19 cellular contexts compared by ENCODE assay signal in genomic region chr15:77592768-77593167, GRCh38. TPM values are rescaled to one million over a fixed set of nuclear protein-coding genes. Genes with fewer than 3 reads are reported as not detected.
DNase-seq lines count a peak whose midpoint lies in the region; ATAC-seq, FAIRE-seq and TF ChIP-seq lines count a peak whose summit lies in the region.
"Had no signal": no experiment of that assay in that cellular context is flagged by ENCODE, and none has a peak within 500 bp of the region (broad histone marks: within the 10 kb centered on the region; RNA-seq: fewer than 3 reads in every experiment).

No MANE protein-coding gene starts in this region.

- no peaks in the 10 kb centered on the region for H3K9me2 ChIP-seq in GM23338 (ENCODE audit: insufficient read depth)
- no peaks in the 10 kb centered on the region for H3K9me2 ChIP-seq in HCT116 (ENCODE audit: insufficient read depth)

- H3K36me3 Mint-ChIP-seq in GM23338 (ENCODE audit: low read depth): no peaks in the 10 kb centered on the region
- H3K36me3 Mint-ChIP-seq: CD14-positive monocyte; CD4-positive, alpha-beta memory T cell had no signal

- H3K79me2 ChIP-seq in GM23338 (replicated peaks; ENCODE audit: insufficient read depth) (no peaks in the 10 kb centered on the region), HCT116 (ENCODE audit: insufficient read depth, low read length) (no peaks in the 10 kb centered on the region), K562 (ENCODE audit: control insufficient read depth, insufficient read depth, low read length) (no peaks in the 10 kb centered on the region)

- H4K20me1 ChIP-seq in GM23338 (replicated peaks; ENCODE audit: insufficient read depth) (no peaks in the 10 kb centered on the region), HCT116 (ENCODE audit: insufficient read depth) (no peaks in the 10 kb centered on the region), K562 (replicated peaks; ENCODE audit: control insufficient read depth, insufficient read depth, low read length) (no peaks in the 10 kb centered on the region)
- H4K20me1 ChIP-seq: BLaER1 had no signal

- H3K4me3 ChIP-seq in GM23338: no peak overlapping the region
- H3K4me3 ChIP-seq in HCT116 (replicated peaks in 1 of 2; ENCODE audit: low read depth in 1 of 2, low read length in 2 of 2): no peak overlapping the region
- no peak overlapping the region for H3K4me3 ChIP-seq in K562
- H3K4me3 ChIP-seq: BLaER1, GM23248 had no signal

- peaks cover 18% of the 10 kb centered on the region for H3K27me3 Mint-ChIP-seq in GM23338 (ENCODE audit: insufficient read depth, low read depth, poor library complexity)

- H3K27me3 ChIP-seq in GM23338 (ENCODE audit: insufficient read depth) (no peaks in the 10 kb centered on the region), HCT116 (ENCODE audit: insufficient read depth, low read length) (no peaks in the 10 kb centered on the region), K562 (ENCODE audit: control insufficient read depth in 2 of 2, insufficient read depth in 2 of 2, low read length in 2 of 2) (peaks cover 20 to 25% of the 10 kb centered on the region in 2 experiments; a peak in 3 of 5 replicates)
- H3K27me3 ChIP-seq: BLaER1 had no signal

- peak; percentile 52 for FAIRE-seq in K562 (lab: Jason Lieb, UNC)
- FAIRE-seq: A204.1, GM12892, GM18507 had no signal

- H3K4me2 ChIP-seq in GM23338: no peak overlapping the region
- H3K4me2 ChIP-seq in HCT116 (ENCODE audit: low read length): no peak overlapping the region
- H3K4me2 ChIP-seq in K562 (ENCODE audit: insufficient read depth, low read length): no peak overlapping the region
- H3K4me2 ChIP-seq: BLaER1 had no signal

- no peak overlapping the region for H3K27ac ChIP-seq in GM23338 (ENCODE audit: low read depth)
- H3K27ac ChIP-seq in HCT116 (ENCODE audit: low read depth, low read length): no peak overlapping the region
- no peak overlapping the region for H3K27ac ChIP-seq in K562 (ENCODE audit: extremely low read depth, low read depth, low read length)
- H3K27ac ChIP-seq: BLaER1, GM23248 had no signal

- peaks cover 20% of the 10 kb centered on the region for H3K4me1 Mint-ChIP-seq in GM23338
- H3K4me1 Mint-ChIP-seq: CD14-positive monocyte; CD4-positive, alpha-beta memory T cell had no signal

- H2AFZ ChIP-seq in GM23338: no peak overlapping the region
- H2AFZ ChIP-seq in HCT116 (ENCODE audit: low read depth, low read length, poor library complexity, severe bottlenecking): no peak overlapping the region
- peak overlapping the region; percentile 62; the same call in 1 of the 2 replicates for H2AFZ ChIP-seq in K562 (ENCODE audit: low read depth, low read length)
- H2AFZ ChIP-seq: GM23248 had no signal

- TF ChIP-seq CTCF in GM23338 (conservative IDR thresholded peaks at IDR 0.05; ENCODE audit: low read depth in 2 of 2) (no peak), HCT116 (IDR thresholded peaks at IDR 0.05 in 2 of 3, conservative IDR thresholded peaks at IDR 0.05 in 1 of 3; ENCODE audit: borderline replicate concordance in 1 of 3, insufficient read depth in 1 of 3, low read depth in 2 of 3, low read length in 2 of 3) (no peak), K562 (IDR thresholded peaks at IDR 0.05 in 2 of 3, conservative IDR thresholded peaks at IDR 0.05 in 1 of 3; ENCODE audit: insufficient read depth in 2 of 3, low read depth in 1 of 3, low read length in 3 of 3) (no peak)

- WGBS in K562 (ENCODE audit: insufficient coverage, low coverage, missing lambda C conversion rate): 15% methylated on average over 3 of the region's 3 CpGs

- TF ChIP-seq RAD21 in HCT116 (IDR thresholded peaks at IDR 0.05; ENCODE audit: low read depth) (no peak), K562 (CRISPR knock-in tag; conservative IDR thresholded peaks at IDR 0.05 in 1 of 2, IDR thresholded peaks at IDR 0.05 in 1 of 2) (no peak)

- H3K4me3 Mint-ChIP-seq in GM23338: no peak overlapping the region
- H3K4me3 Mint-ChIP-seq: CD14-positive monocyte; CD4-positive, alpha-beta memory T cell had no signal

- TF ChIP-seq EP300 in K562 (IDR thresholded peaks at IDR 0.05; ENCODE audit: low read length): no peak

- TF ChIP-seq POLR2A in HCT116 (IDR thresholded peaks at IDR 0.05; ENCODE audit: borderline replicate concordance, extremely low read depth, insufficient read depth, insufficient read length) (no peak), K562 (conservative IDR thresholded peaks at IDR 0.05) (no peak)

- RAD21 ChIA-PET in HCT116 (lab: Charles Lee; ENCODE audit: low non-redundant PET in 1 of 2, low total read pairs in 2 of 2, uncharacterized antibody in 2 of 2, unreplicated experiment in 2 of 2): no interaction called here

- CTCF ChIA-PET in HCT116 (lab: Charles Lee): interaction anchor here (0.9 kb wide), 1 partner anchor 25 kb away, joined by 3 read pairs; no protein-coding TSS in a partner anchor
- CTCF ChIA-PET in K562 (lab: Yijun Ruan, JAX; ENCODE audit: low intra/inter-chr PET ratio): no interaction called here

- POLR2A ChIA-PET in HCT116 (lab: Charles Lee) (no interaction called here), K562 (lab: Yijun Ruan, JAX) (no interaction called here)

- H3K9me3 ChIP-seq in HCT116 (ENCODE audit: control insufficient read depth in 1 of 2, insufficient read depth in 1 of 2, low read depth in 1 of 2, low read length in 2 of 2) (no peaks in the 10 kb centered on the region), K562 (replicated peaks; ENCODE audit: control insufficient read depth, insufficient read depth, low read depth, low read length) (no peaks in the 10 kb centered on the region)
- H3K9me3 ChIP-seq: BLaER1 had no signal

- no peak for DNase-seq in GM23338 (ENCODE audit: low spot score)
- no peak for DNase-seq in HCT116 (ENCODE audit: low read depth, low spot score)
- peak in 2 of 4 experiments; percentile 37 to 40 for DNase-seq in K562 (ENCODE audit: extremely low read depth in 1 of 4, low spot score in 3 of 4)
- no peak for DNase-seq in AML-193 (lab: John Stamatoyannopoulos, UW)
- DNase-seq: CD4-positive, alpha-beta memory T cell; DMS153; DMS79; GDM1; GM23248; H7; Karpas-422; KBM-7 had no signal

- in situ Hi-C loops in K562 (cut with MboI): no loop called here

- H3F3A ChIP-seq in GM23338 (replicated peaks; ENCODE audit: low read depth): no peaks in the 10 kb centered on the region

- H3K9ac ChIP-seq in HCT116 (ENCODE audit: low read length) (no peak overlapping the region), K562 (ENCODE audit: insufficient read depth in 1 of 2, low read depth in 2 of 2, low read length in 2 of 2) (no peak overlapping the region)
- H3K9ac ChIP-seq: BLaER1, GM23248 had no signal

- H3K36me3 ChIP-seq in GM23338 (ENCODE audit: insufficient read depth): no peaks in the 10 kb centered on the region
- no peaks in the 10 kb centered on the region for H3K36me3 ChIP-seq in HCT116 (ENCODE audit: control insufficient read depth in 1 of 2, insufficient read depth in 2 of 2, low read length in 2 of 2)
- no peaks in the 10 kb centered on the region for H3K36me3 ChIP-seq in K562 (ENCODE audit: control insufficient read depth, insufficient read depth, low read length)
- H3K36me3 ChIP-seq: BLaER1 had no signal

- H3K9me3 Mint-ChIP-seq in GM23338: no peaks in the 10 kb centered on the region
- H3K9me3 Mint-ChIP-seq: CD4-positive, alpha-beta memory T cell had no signal

- peak overlapping the region; percentile 17; the same call in 1 of the 2 replicates for H3K27ac Mint-ChIP-seq in GM23338
- H3K27ac Mint-ChIP-seq: CD4-positive, alpha-beta memory T cell had no signal

- no peaks in the 10 kb centered on the region for H3K4me1 ChIP-seq in GM23338 (ENCODE audit: insufficient read depth)
- H3K4me1 ChIP-seq in HCT116 (ENCODE audit: control insufficient read depth in 1 of 2, insufficient read depth in 2 of 2, low read length in 2 of 2): no peaks in the 10 kb centered on the region
- peaks cover 0 to 7% of the 10 kb centered on the region in 2 experiments; a peak in 2 of 5 replicates for H3K4me1 ChIP-seq in K562 (replicated peaks in 1 of 2; ENCODE audit: control insufficient read depth in 2 of 2, insufficient read depth in 2 of 2, low read length in 2 of 2)

- H3K9me1 ChIP-seq in K562 (ENCODE audit: control insufficient read depth, insufficient read depth, low read length): no peaks in the 10 kb centered on the region

- no peak for ATAC-seq in GM23338
- peak; percentile 51 for ATAC-seq in HCT116
- peak; percentile 53; the same call in 2 of the 3 replicates for ATAC-seq in K562
- ATAC-seq in HG02840 (IDR thresholded peaks at IDR 0.05; ENCODE audit: low FRiP score, unreplicated experiment): no peak
- no peak for ATAC-seq in HG02642 (IDR thresholded peaks at IDR 0.05; ENCODE audit: poor library complexity, unreplicated experiment)

- BruUV-seq in HCT116 (replicated peaks; lab: Mats Ljungman, UMichigan) (no TSS peak), K562 (replicated peaks; lab: Mats Ljungman, UMichigan) (no TSS peak)

- intact Hi-C loops in HCT116 (cut with micrococcal nuclease): no loop called here
- intact Hi-C loops in K562 (cut with micrococcal nuclease): no loop called here

TF ChIP-seq in GM23338, 12 proteins besides CTCF, POLR2A, EP300 and RAD21 (continues in another document):
- TF ChIP-seq ZNF114 (CRISPR knock-in tag; IDR thresholded peaks at IDR 0.05): no peak

TF ChIP-seq in HCT116, 20 proteins besides CTCF, POLR2A, EP300 and RAD21 (continues in another document):
- TF ChIP-seq ZFX (IDR thresholded peaks at IDR 0.05) (no peak), EZH2 (IDR thresholded peaks at IDR 0.05) (no peak)

TF ChIP-seq in K562, 482 proteins besides CTCF, POLR2A, EP300 and RAD21 (continues in another document):
- no peak for TF ChIP-seq ZNF644 (tag; IDR thresholded peaks at IDR 0.05; ENCODE audit: low read depth)

RNA-seq across cellular contexts. Expression of gene LINGO1, which starts 39.9 kb away (rescaled TPM):
- 52.0 and 63.1 TPM in 2 replicates for total RNA-seq in GM23338 (2014; rRNA removed; shearing (Covaris generic))
- polyA plus RNA-seq in GM23338 (2016; fragmentation: Nextera tagmentation; extraction: Ambion mirVana) (16.0 and 16.9 TPM in 2 replicates), K562 (2011; rRNA removed) (12.4 and 19.4 TPM in 2 replicates), K562 (2014; fragmentation: Illumina TruSeq; extraction: Trizol) (15.3 and 19.0 TPM in 2 replicates), K562 (2014; fragmentation: Nextera tagmentation; extraction: Ambion mirVana) (under 1 TPM; 0.07 to 0.08 TPM), K562 (2014; rRNA removed) (8.1 and 9.3 TPM in 2 replicates)
- total RNA-seq in HCT116 (2021; ENCODE audit: unreplicated experiment) (15.6 TPM), K562 (2014; rRNA removed) (2.1 and 3.3 TPM in 2 replicates), K562 (2014; rRNA removed; fragmentation: Illumina TruSeq; extraction: Trizol) (0.65 and 0.73 TPM in 2 replicates), K562 (2015; rRNA removed; fragmentation: Illumina TruSeq; extraction: Trizol) (2.0 TPM in 2 replicates), K562 (2021) (14.3 and 14.8 TPM in 2 replicates)
- polyA plus RNA-seq in HCT116 (2012): 19.2 and 22.9 TPM in 2 replicates
- 11.5 and 26.9 TPM in 2 replicates for total RNA-seq in K562 (2011; cell fraction: chromatin; rRNA removed; ENCODE audit: low replicate concordance)
- 18.7 and 19.2 TPM in 2 replicates for total RNA-seq in K562 (2011; cell fraction: nucleolus; rRNA removed)
- total RNA-seq in K562 (2011; cell fraction: nucleoplasm; rRNA removed): 24.1 and 38.6 TPM in 2 replicates
- 14.2 and 25.6 TPM in 2 replicates for polyA plus RNA-seq in K562 (2011; cell fraction: cytosol; rRNA removed)
- 10.6 and 19.2 TPM in 2 replicates for polyA plus RNA-seq in K562 (2011; cell fraction: nucleus; rRNA removed)
- 8.0 and 8.2 TPM in 2 replicates for polyA plus RNA-seq in K562 (2012)
- 5.8 and 8.8 TPM in 2 replicates for polyA minus RNA-seq in K562 (2011; rRNA and poly(A)+ RNA removed)
- 14.6 and 15.2 TPM in 2 replicates for polyA minus RNA-seq in K562 (2011; cell fraction: cytosol; rRNA and poly(A)+ RNA removed)
- 3.4 and 3.8 TPM in 2 replicates for polyA minus RNA-seq in K562 (2011; cell fraction: nucleus; rRNA and poly(A)+ RNA removed)
- total RNA-seq: CD4-positive, alpha-beta memory T cell; GM23248 had no signal
- polyA plus RNA-seq: CD14-positive monocyte; CD4-positive, alpha-beta memory T cell; GM23248 had no signal

Comparison
In these comparisons a context has a peak if more than half of its experiments do, and no peak if none do; other contexts are left out.
1. ATAC-seq: peak in HCT116 (single experiment) and K562 (single experiment); none in GM23338 (single experiment), HG02840 (single experiment) and HG02642 (single experiment).